Comparison of ENCODE assay signal across 21 cellular contexts in genomic region chr6:116106146-116106545, GRCh38. TPM values are rescaled to one million over a fixed set of nuclear protein-coding genes. Genes with fewer than 3 reads are reported as not detected.
A peak's percentile ranks its signal among the peaks of the same experiment; 100 is the strongest.
DNase-seq lines count a peak whose midpoint lies in the region; TF ChIP-seq lines count a peak whose summit lies in the region.
"Had no signal": no experiment of that assay in that cellular context is flagged by ENCODE, and none has a peak within 500 bp of the region (broad histone marks: within the 10 kb centered on the region; RNA-seq: fewer than 3 reads in every experiment).

No MANE protein-coding gene starts in this region.

- H3K4me1 ChIP-seq in ACC112 (ENCODE audit: control insufficient read depth, insufficient read depth, low read length, unreplicated experiment), result peaks cover 34% of the 10 kb centered on the region
- peaks cover 75% of the 10 kb centered on the region for H3K4me1 ChIP-seq in HUES64 (ENCODE audit: insufficient read depth, low read length)
- peaks cover 13 to 21% of the 10 kb centered on the region in 2 experiments; a peak in 3 of 4 replicates for H3K4me1 ChIP-seq in SK-N-SH (ENCODE audit: control insufficient read depth in 1 of 2, insufficient read depth in 2 of 2, low read depth in 1 of 2, low read length in 1 of 2)

- intact Hi-C loops in dorsolateral prefrontal cortex (cut with DNase I), result loop anchor here in 1 of 2 donors (10.0 kb wide), 1 partner anchor 109 kb away; no protein-coding TSS in a partner anchor

- H3K27ac ChIP-seq in ACC112 (ENCODE audit: low read depth, low read length) (peak overlapping the region; percentile 40), HUES64 (ENCODE audit: low read depth, low read length) (peak overlapping the region; percentile 91), SK-N-SH (ENCODE audit: low read depth in 2 of 2, low read length in 1 of 2) (peak overlapping the region in 1 of 2 experiments; percentile 16; a peak in 1 of 4 replicates), dorsolateral prefrontal cortex (peak overlapping the region in 18 of 59 donors; percentile 1 to 97 (median 26))
- H3K27ac ChIP-seq: GM23248, left ventricle myocardium inferior, right atrium auricular region, testis had no signal

- H3K4me3 ChIP-seq in ACC112 (ENCODE audit: low read depth, low read length), result peak overlapping the region; percentile 38; the same call in 1 of the 2 replicates
- peak overlapping the region; percentile 23 for H3K4me3 ChIP-seq in HUES64 (ENCODE audit: low read length)
- no peak overlapping the region for H3K4me3 ChIP-seq in cardiac fibroblast (replicated peaks in 1 of 2; ENCODE audit: low read depth in 2 of 2, low read length in 2 of 2)
- H3K4me3 ChIP-seq in SK-N-SH (ENCODE audit: low read depth in 2 of 2, low read length in 1 of 2), result no peak overlapping the region
- peak overlapping the region in 1 of 59 donors; percentile 7 for H3K4me3 ChIP-seq in dorsolateral prefrontal cortex
- H3K4me3 ChIP-seq: GM23248, left ventricle myocardium inferior, right atrium auricular region, testis had no signal

- no peaks in the 10 kb centered on the region for H3K9me2 ChIP-seq in SK-N-SH

- H3K9me3 ChIP-seq in HUES64 (ENCODE audit: insufficient read depth, low read depth, low read length), result no peaks in the 10 kb centered on the region
- no peaks in the 10 kb centered on the region for H3K9me3 ChIP-seq in SK-N-SH
- H3K9me3 ChIP-seq: left ventricle myocardium inferior, right atrium auricular region, testis had no signal

- POLR2A ChIA-PET in SK-N-SH (lab: Yijun Ruan, JAX), result no interaction called here

- no peak for TF ChIP-seq EP300 in SK-N-SH (IDR thresholded peaks at IDR 0.05; ENCODE audit: borderline replicate concordance in 1 of 2, low read depth in 1 of 2, low read length in 1 of 2)

- H4K20me1 ChIP-seq in SK-N-SH (ENCODE audit: insufficient read depth), result no peaks in the 10 kb centered on the region

- TF ChIP-seq CTCF in cardiac fibroblast (IDR thresholded peaks at IDR 0.05; ENCODE audit: low read depth, low read length) (no peak), SK-N-SH (IDR thresholded peaks at IDR 0.05) (no peak), dorsolateral prefrontal cortex (IDR thresholded peaks at IDR 0.05 in 54 of 56, conservative IDR thresholded peaks at IDR 0.05 in 2 of 56; ENCODE audit: low read depth in 1 of 56, partially characterized antibody in 56 of 56) (no peak)

- WGBS in HUES64, result 89% methylated on average over 1 of the region's 1 CpG
- WGBS in SK-N-SH (ENCODE audit: low lambda C conversion rate), result 76% methylated on average over 1 of the region's 1 CpG

- H3F3A ChIP-seq in SK-N-SH (replicated peaks; ENCODE audit: insufficient read depth), result peaks cover 8% of the 10 kb centered on the region

- H3K36me3 ChIP-seq in ACC112 (ENCODE audit: insufficient read depth, low read length) (no peaks in the 10 kb centered on the region; the same call in 1 of the 2 replicates), HUES64 (ENCODE audit: insufficient read depth, low read length) (peaks cover 32% of the 10 kb centered on the region), SK-N-SH (replicated peaks in 1 of 2; ENCODE audit: control insufficient read depth in 1 of 2, insufficient read depth in 2 of 2, low read length in 1 of 2) (peaks cover 0 to 25% of the 10 kb centered on the region in 2 experiments)
- H3K36me3 ChIP-seq: brain microvascular endothelial cell had no signal

- no peak overlapping the region for H3K4me2 ChIP-seq in SK-N-SH

- TF ChIP-seq RAD21 in SK-N-SH (IDR thresholded peaks at IDR 0.05; ENCODE audit: low read length), result no peak

- H2AFZ ChIP-seq in ACC112 (ENCODE audit: low read length, unreplicated experiment), result no peak overlapping the region
- H2AFZ ChIP-seq in SK-N-SH (ENCODE audit: low read depth), result no peak overlapping the region
- H2AFZ ChIP-seq: GM23248 had no signal

- H3K79me2 ChIP-seq in ACC112 (ENCODE audit: control insufficient read depth, insufficient read depth, low read length, unreplicated experiment), result peaks cover 24% of the 10 kb centered on the region
- 0 out of 2 replicates have a peak, but pooled peaks cover 4% of the 10 kb centered on the region for H3K79me2 ChIP-seq in SK-N-SH (ENCODE audit: insufficient read depth)

- DNase-seq in cardiac fibroblast (ENCODE audit: low read depth in 2 of 2) (peak; percentile 51 to 89), iris pigment epithelial cell (ENCODE audit: low read depth) (peak; percentile 61), SK-N-SH (no peak), dorsolateral prefrontal cortex (no peak), NCI-H146 treated with DMSO at 0.1 percent for 48 hours (lab: John Stamatoyannopoulos, UW; ENCODE audit: unreplicated experiment) (no peak), DMS79 treated with DMSO at 0.1 percent for 48 hours (lab: John Stamatoyannopoulos, UW) (no peak)
- DNase-seq: activated T-cell treated with anti-CD3 and anti-CD28 coated beads for 4 hours; brain microvascular endothelial cell; CD8-positive, alpha-beta memory T cell; DMS79; GM23248; left ventricle myocardium inferior; NCI-H526; SHP77; T-helper 1 cell; testis had no signal

- peak overlapping the region; percentile 62; the same call in 1 of the 2 replicates for H3K9ac ChIP-seq in HUES64 (ENCODE audit: low read depth, low read length)
- H3K9ac ChIP-seq in SK-N-SH, result no peak overlapping the region
- H3K9ac ChIP-seq: GM23248 had no signal

- CTCF ChIA-PET in SK-N-SH (lab: Yijun Ruan, JAX), result interaction anchor here (0.8 kb wide), 1 partner anchor 95 kb away, joined by 3 read pairs; no protein-coding TSS in a partner anchor

- H3K27me3 ChIP-seq in ACC112 (ENCODE audit: insufficient read depth, low read length), result no peaks in the 10 kb centered on the region
- no peaks in the 10 kb centered on the region for H3K27me3 ChIP-seq in HUES64 (ENCODE audit: insufficient read depth, low read length)
- H3K27me3 ChIP-seq in SK-N-SH (ENCODE audit: insufficient read depth), result no peaks in the 10 kb centered on the region
- no peaks in the 10 kb centered on the region for H3K27me3 ChIP-seq in dorsolateral prefrontal cortex
- H3K27me3 ChIP-seq: brain microvascular endothelial cell, right atrium auricular region, testis had no signal

TF ChIP-seq in SK-N-SH, 30 proteins besides CTCF, POLR2A, EP300 and RAD21 (continues in another document):
- TF ChIP-seq USF2 (IDR thresholded peaks at IDR 0.05; ENCODE audit: borderline replicate concordance, low read depth, low read length), result no peak
- TF ChIP-seq RFX5 (IDR thresholded peaks at IDR 0.05; ENCODE audit: low read length), result no peak
- no peak for TF ChIP-seq MEF2A (IDR thresholded peaks at IDR 0.05; ENCODE audit: borderline replicate concordance, low read depth)
- TF ChIP-seq TCF12 (IDR thresholded peaks at IDR 0.05), result no peak
- no peak for TF ChIP-seq FOSL2 (IDR thresholded peaks at IDR 0.05; ENCODE audit: borderline replicate concordance, low read depth)
- no peak for TF ChIP-seq SIN3A (IDR thresholded peaks at IDR 0.05; ENCODE audit: borderline replicate concordance, low read depth, low read length)
- no peak for TF ChIP-seq MXI1 (IDR thresholded peaks at IDR 0.05; ENCODE audit: low read depth, low read length)
- no peak for TF ChIP-seq FOXM1 (IDR thresholded peaks at IDR 0.05; ENCODE audit: low read depth)
- no peak for TF ChIP-seq POLR2AphosphoS5 (IDR thresholded peaks at IDR 0.05; ENCODE audit: low read depth, low read length)
- TF ChIP-seq SMC3 (IDR thresholded peaks at IDR 0.05; ENCODE audit: low read depth, low read length), result no peak
- no peak for TF ChIP-seq PBX3 (IDR thresholded peaks at IDR 0.05)

RNA-seq across cellular contexts. Expression of gene NT5DC1, which starts 5.5 kb away (rescaled TPM):
- 38.7 TPM for polyA plus RNA-seq in HUES64 (2013, experiment 1 of 2)
- 44.6 TPM for polyA plus RNA-seq in HUES64 (2013, experiment 2 of 2)
- 20.3 and 21.0 TPM in 2 replicates for polyA plus RNA-seq in SK-N-SH (2012; rRNA removed)
- 18.5 and 23.5 TPM in 2 replicates for polyA plus RNA-seq in SK-N-SH (2012; cell fraction: cytosol; rRNA removed)
- 7.4 and 18.2 TPM in 2 replicates for polyA plus RNA-seq in SK-N-SH (2012; cell fraction: nucleus; rRNA removed)
- total RNA-seq in dorsolateral prefrontal cortex, result 100 to 1,000 TPM in 1 of 120 experiments, 10 to 100 TPM in 119; 19.0 to 111 (median 44.0) TPM

RNA-seq across cellular contexts. Expression of gene COL10A1, which starts 19.8 kb away (rescaled TPM):
- not detected for polyA plus RNA-seq in HUES64 (2013, experiment 1 of 2)
- polyA plus RNA-seq in HUES64 (2013, experiment 2 of 2), result not detected
- polyA plus RNA-seq in SK-N-SH (2012; rRNA removed), result 4.5 and 5.1 TPM in 2 replicates
- 4.7 and 5.5 TPM in 2 replicates for polyA plus RNA-seq in SK-N-SH (2012; cell fraction: cytosol; rRNA removed)
- polyA plus RNA-seq in SK-N-SH (2012; cell fraction: nucleus; rRNA removed), result 3.6 and 4.3 TPM in 2 replicates
- total RNA-seq in dorsolateral prefrontal cortex, result 1 to 10 TPM in 100 of 120 experiments, under 1 TPM in 20; 0.14 to 5.8 (median 1.9) TPM
- total RNA-seq: CD8-positive, alpha-beta memory T cell; glomerular endothelial cell; HT-29; right atrium auricular region had no signal
- polyA plus RNA-seq: CD8-positive, alpha-beta memory T cell had no signal

RNA-seq across cellular contexts. Expression of gene FRK, which starts 45.5 kb away (rescaled TPM):
- 0.10 TPM for polyA plus RNA-seq in HUES64 (2013, experiment 1 of 2)
- 0.19 TPM for polyA plus RNA-seq in HUES64 (2013, experiment 2 of 2)
- polyA plus RNA-seq in SK-N-SH (2012; rRNA removed), result under 0.01 and 0.02 TPM in 2 replicates
- under 0.01 and 0.01 TPM in 2 replicates for polyA plus RNA-seq in SK-N-SH (2012; cell fraction: cytosol; rRNA removed)
- under 0.01 and 0.01 TPM in 2 replicates for polyA plus RNA-seq in SK-N-SH (2012; cell fraction: nucleus; rRNA removed)
- total RNA-seq in dorsolateral prefrontal cortex, result 1 to 10 TPM in 102 of 120 experiments, under 1 TPM in 18; 0.63 to 3.4 (median 1.4) TPM
- polyA plus RNA-seq: CD8-positive, alpha-beta memory T cell had no signal

Comparison
In these comparisons a context has a peak if more than half of its experiments do, and no peak if none do; other contexts are left out.
1. H3K4me3 ChIP-seq: peak in ACC112 (single experiment) and HUES64 (single experiment); none in cardiac fibroblast (0 of 2) and SK-N-SH (0 of 2).
2. DNase-seq: peak in cardiac fibroblast (2 of 2) and iris pigment epithelial cell (single experiment); none in SK-N-SH (single experiment), dorsolateral prefrontal cortex (0 of 10), NCI-H146 treated with DMSO at 0.1 percent for 48 hours (single experiment) and DMS79 treated with DMSO at 0.1 percent for 48 hours (single experiment).